In the genomic region with DNA sequence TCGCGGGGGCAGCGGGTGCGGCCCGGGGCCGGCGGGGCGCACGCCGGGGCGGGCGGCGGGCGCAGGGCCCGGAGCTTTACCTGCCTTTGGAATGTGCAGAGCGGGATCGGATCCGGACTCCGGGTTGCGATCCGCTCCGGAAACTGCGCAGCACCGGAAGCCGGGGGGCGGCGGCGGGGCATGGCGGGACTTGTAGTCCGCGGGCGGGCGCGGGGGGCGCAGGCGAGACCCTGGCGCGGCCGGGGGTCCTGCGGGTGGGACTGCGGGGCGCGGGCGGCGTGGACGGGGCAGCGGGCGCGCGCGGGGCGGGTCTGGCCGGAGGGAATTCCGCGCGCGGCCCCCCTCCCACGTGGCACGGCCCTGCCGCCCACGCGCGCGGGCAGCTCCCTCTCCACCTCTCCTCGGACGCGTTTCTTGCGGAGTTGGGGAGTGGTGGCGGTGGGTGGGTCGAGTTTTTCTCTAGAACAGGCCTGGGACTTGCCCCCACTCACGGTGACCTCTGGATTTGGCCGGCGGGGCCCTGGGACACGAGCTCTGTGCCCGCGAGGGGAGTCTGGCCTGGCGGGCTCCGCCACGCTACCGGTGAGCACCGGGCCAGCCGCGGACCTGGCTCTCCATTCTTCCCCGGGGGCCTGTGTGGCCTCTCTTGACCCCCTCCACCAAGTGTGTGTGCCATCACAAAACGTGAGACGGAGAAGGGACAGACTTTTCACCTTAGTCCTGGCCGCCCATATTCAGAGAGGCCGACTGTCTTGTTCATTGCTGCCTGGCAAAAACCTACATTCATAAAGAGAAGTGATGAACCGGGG, we compare ENCODE assay signal across 8 cellular contexts. TPM values are rescaled to one million over a fixed set of nuclear protein-coding genes. Genes with fewer than 3 reads are reported as not detected.
DNase-seq lines count a peak whose midpoint lies in the region; ATAC-seq, FAIRE-seq and TF ChIP-seq lines count a peak whose summit lies in the region.

PRDM15 (minus strand) TSS at position 155 of the 809 bp plus-strand sequence. CDS start 18,981 bp downstream, outside the sequence.

- H3K4me1 ChIP-seq in keratinocyte (ENCODE audit: control insufficient read depth, extremely low read depth, insufficient read depth, low read length), result peaks cover 13% of the 10 kb centered on the region

- ATAC-seq in Right ventricle myocardium inferior, result peak; percentile 57
- ATAC-seq in HG02970 (IDR thresholded peaks at IDR 0.05; ENCODE audit: low FRiP score, unreplicated experiment), result peak; percentile 61

- H3K9me1 ChIP-seq in keratinocyte (ENCODE audit: control insufficient read depth, extremely low read depth, insufficient read depth, low read length), result no peaks in the 10 kb centered on the region

- no peaks in the 10 kb centered on the region for H3K27me3 ChIP-seq in keratinocyte (ENCODE audit: control insufficient read depth, extremely low read depth, insufficient read depth, low read length)

- H3K36me3 ChIP-seq in keratinocyte (ENCODE audit: control insufficient read depth in 2 of 2, extremely low read depth in 1 of 2, insufficient read depth in 2 of 2, low read length in 2 of 2), result no peaks in the 10 kb centered on the region

- peak within 1 kb of the TSS; percentile 93 for H3K9ac ChIP-seq in keratinocyte (ENCODE audit: control insufficient read depth, extremely low read depth, insufficient read depth, low read length)

- DNase-seq in Right ventricle myocardium inferior (ENCODE audit: missing footprints) (peak; percentile 79), cardiac septum (ENCODE audit: low spot score) (no peak), NCI-H2171 (lab: John Stamatoyannopoulos, UW) (peak; percentile 82), cardiac fibroblast (ENCODE audit: low read depth in 2 of 2) (peak; percentile 83 to 92), keratinocyte (ENCODE audit: low read depth, low spot score) (no peak)
- DNase-seq in activated CD4-positive, CD25-positive, alpha-beta regulatory T cell (lab: John Stamatoyannopoulos, UW), result peak; percentile 68 to 73 (median 72)
- peak; percentile 74 to 82 (median 76) for DNase-seq in stimulated activated CD4-positive, alpha-beta T cell treated with anti-CD3 and anti-CD28 coated beads, Interleukin-12 subunit alpha, Interleukin-12 subunit beta, amount 100 ng/mL, for 48 hours (ENCODE audit: low read depth in 2 of 3, low spot score in 1 of 3)

- H3K27ac ChIP-seq in keratinocyte (ENCODE audit: control insufficient read depth, insufficient read depth, low read length), result peak within 1 kb of the TSS; percentile 80

- intact Hi-C loops in Right ventricle myocardium inferior (cut with DNase I), result loop anchor here (2.0 to 10.0 kb wide), 3 partner anchors 129 to 265 kb away; no protein-coding TSS in a partner anchor
- intact Hi-C loops in cardiac septum (cut with DNase I), result no loop called here

- no peaks in the 10 kb centered on the region for H4K20me1 ChIP-seq in keratinocyte (ENCODE audit: control insufficient read depth, extremely low read depth, insufficient read depth, low read length)

- peak within 1 kb of the TSS; percentile 87 for H2AFZ ChIP-seq in keratinocyte (ENCODE audit: control insufficient read depth, low read length)

- no peaks in the 10 kb centered on the region for H3K9me3 ChIP-seq in keratinocyte (ENCODE audit: control insufficient read depth, low read depth, low read length)

- dilution Hi-C loops in keratinocyte (cut with MboI; ENCODE audit: extremely low pct_ligation_motif_present, low sequenced_read_pairs), result no loop called here

- TF ChIP-seq CTCF in cardiac fibroblast (IDR thresholded peaks at IDR 0.05; ENCODE audit: low read depth, low read length) (no peak), keratinocyte (optimal IDR thresholded peaks at IDR 0.05 in 1 of 3, IDR thresholded peaks at IDR 0.05 in 1 of 3, conservative IDR thresholded peaks at IDR 0.05 in 1 of 3; ENCODE audit: extremely low read depth in 1 of 3, insufficient read depth in 2 of 3, low read length in 3 of 3) (no peak)

- peaks cover 32% of the 10 kb centered on the region for H3K79me2 ChIP-seq in keratinocyte (ENCODE audit: control insufficient read depth, insufficient read depth, low read length)

- FAIRE-seq in keratinocyte (lab: Jason Lieb, UNC), result no peak

- H3K4me3 ChIP-seq in cardiac fibroblast (replicated peaks in 1 of 2; ENCODE audit: low read depth in 2 of 2, low read length in 2 of 2) (peak within 1 kb of the TSS; percentile 83 to 84), keratinocyte (ENCODE audit: control insufficient read depth in 2 of 3, extremely low read depth in 1 of 3, insufficient read depth in 2 of 3, low read depth in 1 of 3, low read length in 3 of 3) (peak within 1 kb of the TSS; percentile 54 to 90 (median 86))

- peak within 1 kb of the TSS; percentile 96 for H3K4me2 ChIP-seq in keratinocyte (ENCODE audit: control insufficient read depth, extremely low read depth, insufficient read depth, low read depth, low read length)

RNA-seq across cellular contexts. Expression of gene PRDM15, which starts in this region (rescaled TPM):
- total RNA-seq in Right ventricle myocardium inferior (4.6 TPM), cardiac septum (3.5 TPM)
- polyA plus RNA-seq in keratinocyte, result 5.2 to 8.5 TPM (median 5.6 TPM) in 3 replicates
- polyA plus RNA-seq in keratinocyte (2011; ENCODE audit: low read depth), result 3.4 TPM
- 2.3 and 3.5 TPM in 2 replicates for polyA plus RNA-seq in keratinocyte (2011; cell fraction: cytosol; rRNA removed)
- 16.9 and 17.3 TPM in 2 replicates for polyA plus RNA-seq in keratinocyte (2011; cell fraction: nucleus; rRNA removed)
- polyA plus RNA-seq in keratinocyte (2012; ENCODE audit: low replicate concordance), result 4.0 TPM in 2 replicates
- polyA minus RNA-seq in keratinocyte, result 8.9 to 23.7 TPM (median 13.0 TPM) in 3 replicates
- 4.4 TPM for polyA minus RNA-seq in keratinocyte (2011; cell fraction: cytosol; rRNA and poly(A)+ RNA removed)
- polyA minus RNA-seq in keratinocyte (2011; cell fraction: nucleus; rRNA and poly(A)+ RNA removed), result 12.7 and 20.5 TPM in 2 replicates

Comparison
In these comparisons a context has a peak if more than half of its experiments do, and no peak if none do; other contexts are left out.
1. DNase-seq: peak in Right ventricle myocardium inferior (single experiment), NCI-H2171 (single experiment), activated CD4-positive, CD25-positive, alpha-beta regulatory T cell (4 of 4), cardiac fibroblast (2 of 2) and stimulated activated CD4-positive, alpha-beta T cell treated with anti-CD3 and anti-CD28 coated beads, Interleukin-12 subunit alpha, Interleukin-12 subunit beta, amount 100 ng/mL, for 48 hours (3 of 3); none in cardiac septum (single experiment) and keratinocyte (single experiment).